1 cellular context compared by ENCODE assay signal in the genomic region with DNA sequence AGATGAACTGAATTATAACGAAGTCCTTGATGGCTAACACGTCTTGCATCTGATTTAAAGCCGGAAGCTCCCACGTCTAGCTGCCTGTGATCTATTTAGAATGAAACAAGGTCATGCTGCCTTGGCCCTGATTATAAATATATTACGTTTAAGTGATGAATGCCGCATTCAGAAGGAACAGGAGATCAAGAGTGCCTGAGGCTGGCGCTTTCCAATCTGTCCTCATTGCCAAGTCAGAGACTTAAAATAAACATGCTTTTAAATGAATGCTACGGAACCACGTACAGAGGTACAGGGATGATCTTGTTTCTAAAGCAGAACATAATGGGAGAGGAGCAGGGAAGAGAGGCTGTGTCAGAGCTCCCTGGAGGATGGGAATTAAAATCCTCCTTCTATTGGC.
TF ChIP-seq lines count a peak whose summit lies in the region.

No MANE protein-coding gene starts in this region.

TF ChIP-seq in HEK293, 187 proteins besides CTCF, POLR2A, EP300 and RAD21 (continued from another document):
- TF ChIP-seq ZFP37 (tag by site-specific recombination; IDR thresholded peaks at IDR 0.05), result no peak
- TF ChIP-seq TCF7L2 (IDR thresholded peaks at IDR 0.05; ENCODE audit: borderline replicate concordance, low read depth, low read length), result peak; percentile 67; the same call in 1 of the 2 replicates
- no peak for TF ChIP-seq ZNF223 (tag by site-specific recombination; IDR thresholded peaks at IDR 0.05)
- TF ChIP-seq REST (tag by site-specific recombination; IDR thresholded peaks at IDR 0.05), result no peak
- TF ChIP-seq KLF17 (tag by site-specific recombination; IDR thresholded peaks at IDR 0.05), result no peak
- no peak for TF ChIP-seq ZNF239 (tag by site-specific recombination; IDR thresholded peaks at IDR 0.05)
- TF ChIP-seq, protein P1, sequence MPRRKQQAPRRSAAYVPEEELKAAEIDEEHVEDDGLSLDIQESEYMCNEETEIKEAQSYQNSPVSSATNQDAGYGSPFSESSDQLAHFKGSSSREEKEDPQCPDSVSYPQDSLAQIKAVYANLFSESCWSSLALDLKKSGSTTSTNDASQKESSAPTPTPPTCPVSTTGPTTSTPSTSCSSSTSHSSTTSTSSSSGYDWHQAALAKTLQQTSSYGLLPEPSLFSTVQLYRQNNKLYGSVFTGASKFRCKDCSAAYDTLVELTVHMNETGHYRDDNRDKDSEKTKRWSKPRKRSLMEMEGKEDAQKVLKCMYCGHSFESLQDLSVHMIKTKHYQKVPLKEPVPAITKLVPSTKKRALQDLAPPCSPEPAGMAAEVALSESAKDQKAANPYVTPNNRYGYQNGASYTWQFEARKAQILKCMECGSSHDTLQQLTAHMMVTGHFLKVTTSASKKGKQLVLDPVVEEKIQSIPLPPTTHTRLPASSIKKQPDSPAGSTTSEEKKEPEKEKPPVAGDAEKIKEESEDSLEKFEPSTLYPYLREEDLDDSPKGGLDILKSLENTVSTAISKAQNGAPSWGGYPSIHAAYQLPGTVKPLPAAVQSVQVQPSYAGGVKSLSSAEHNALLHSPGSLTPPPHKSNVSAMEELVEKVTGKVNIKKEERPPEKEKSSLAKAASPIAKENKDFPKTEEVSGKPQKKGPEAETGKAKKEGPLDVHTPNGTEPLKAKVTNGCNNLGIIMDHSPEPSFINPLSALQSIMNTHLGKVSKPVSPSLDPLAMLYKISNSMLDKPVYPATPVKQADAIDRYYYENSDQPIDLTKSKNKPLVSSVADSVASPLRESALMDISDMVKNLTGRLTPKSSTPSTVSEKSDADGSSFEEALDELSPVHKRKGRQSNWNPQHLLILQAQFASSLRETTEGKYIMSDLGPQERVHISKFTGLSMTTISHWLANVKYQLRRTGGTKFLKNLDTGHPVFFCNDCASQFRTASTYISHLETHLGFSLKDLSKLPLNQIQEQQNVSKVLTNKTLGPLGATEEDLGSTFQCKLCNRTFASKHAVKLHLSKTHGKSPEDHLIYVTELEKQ (tag by site-specific recombination; IDR thresholded peaks at IDR 0.05; ENCODE audit: borderline replicate concordance), result no peak
- no peak for TF ChIP-seq ZNF449 (tag by site-specific recombination; IDR thresholded peaks at IDR 0.05)
- TF ChIP-seq ZNF488 (tag by site-specific recombination; IDR thresholded peaks at IDR 0.05), result no peak
- no peak for TF ChIP-seq ZNF391 (tag by site-specific recombination; IDR thresholded peaks at IDR 0.05; ENCODE audit: borderline replicate concordance, low read depth)
- no peak for TF ChIP-seq ZBTB1 (tag by site-specific recombination; IDR thresholded peaks at IDR 0.05)
- TF ChIP-seq BCL11B (tag by site-specific recombination; IDR thresholded peaks at IDR 0.05; ENCODE audit: low read depth), result no peak
- no peak for TF ChIP-seq ZNF548 (tag by site-specific recombination; IDR thresholded peaks at IDR 0.05)
- no peak for TF ChIP-seq MYNN (tag by site-specific recombination; IDR thresholded peaks at IDR 0.05; ENCODE audit: borderline replicate concordance)
- TF ChIP-seq, protein P2, sequence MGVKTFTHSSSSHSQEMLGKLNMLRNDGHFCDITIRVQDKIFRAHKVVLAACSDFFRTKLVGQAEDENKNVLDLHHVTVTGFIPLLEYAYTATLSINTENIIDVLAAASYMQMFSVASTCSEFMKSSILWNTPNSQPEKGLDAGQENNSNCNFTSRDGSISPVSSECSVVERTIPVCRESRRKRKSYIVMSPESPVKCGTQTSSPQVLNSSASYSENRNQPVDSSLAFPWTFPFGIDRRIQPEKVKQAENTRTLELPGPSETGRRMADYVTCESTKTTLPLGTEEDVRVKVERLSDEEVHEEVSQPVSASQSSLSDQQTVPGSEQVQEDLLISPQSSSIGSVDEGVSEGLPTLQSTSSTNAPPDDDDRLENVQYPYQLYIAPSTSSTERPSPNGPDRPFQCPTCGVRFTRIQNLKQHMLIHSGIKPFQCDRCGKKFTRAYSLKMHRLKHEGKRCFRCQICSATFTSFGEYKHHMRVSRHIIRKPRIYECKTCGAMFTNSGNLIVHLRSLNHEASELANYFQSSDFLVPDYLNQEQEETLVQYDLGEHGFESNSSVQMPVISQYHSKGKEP (tag by site-specific recombination; IDR thresholded peaks at IDR 0.05), result 0 out of 2 replicates have a peak, but pooled peaks have one; percentile 45
- TF ChIP-seq ZBTB10 (tag by site-specific recombination; IDR thresholded peaks at IDR 0.05), result no peak
- TF ChIP-seq, protein P3, sequence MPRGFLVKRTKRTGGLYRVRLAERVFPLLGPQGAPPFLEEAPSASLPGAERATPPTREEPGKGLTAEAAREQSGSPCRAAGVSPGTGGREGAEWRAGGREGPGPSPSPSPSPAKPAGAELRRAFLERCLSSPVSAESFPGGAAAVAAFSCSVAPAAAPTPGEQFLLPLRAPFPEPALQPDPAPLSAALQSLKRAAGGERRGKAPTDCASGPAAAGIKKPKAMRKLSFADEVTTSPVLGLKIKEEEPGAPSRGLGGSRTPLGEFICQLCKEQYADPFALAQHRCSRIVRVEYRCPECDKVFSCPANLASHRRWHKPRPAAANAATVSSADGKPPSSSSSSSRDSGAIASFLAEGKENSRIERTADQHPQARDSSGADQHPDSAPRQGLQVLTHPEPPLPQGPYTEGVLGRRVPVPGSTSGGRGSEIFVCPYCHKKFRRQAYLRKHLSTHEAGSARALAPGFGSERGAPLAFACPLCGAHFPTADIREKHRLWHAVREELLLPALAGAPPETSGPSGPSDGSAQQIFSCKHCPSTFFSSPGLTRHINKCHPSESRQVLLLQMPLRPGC (tag by site-specific recombination; IDR thresholded peaks at IDR 0.05), result no peak
- TF ChIP-seq, protein P4, sequence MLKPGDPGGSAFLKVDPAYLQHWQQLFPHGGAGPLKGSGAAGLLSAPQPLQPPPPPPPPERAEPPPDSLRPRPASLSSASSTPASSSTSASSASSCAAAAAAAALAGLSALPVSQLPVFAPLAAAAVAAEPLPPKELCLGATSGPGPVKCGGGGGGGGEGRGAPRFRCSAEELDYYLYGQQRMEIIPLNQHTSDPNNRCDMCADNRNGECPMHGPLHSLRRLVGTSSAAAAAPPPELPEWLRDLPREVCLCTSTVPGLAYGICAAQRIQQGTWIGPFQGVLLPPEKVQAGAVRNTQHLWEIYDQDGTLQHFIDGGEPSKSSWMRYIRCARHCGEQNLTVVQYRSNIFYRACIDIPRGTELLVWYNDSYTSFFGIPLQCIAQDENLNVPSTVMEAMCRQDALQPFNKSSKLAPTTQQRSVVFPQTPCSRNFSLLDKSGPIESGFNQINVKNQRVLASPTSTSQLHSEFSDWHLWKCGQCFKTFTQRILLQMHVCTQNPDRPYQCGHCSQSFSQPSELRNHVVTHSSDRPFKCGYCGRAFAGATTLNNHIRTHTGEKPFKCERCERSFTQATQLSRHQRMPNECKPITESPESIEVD (tag by site-specific recombination; IDR thresholded peaks at IDR 0.05), result no peak
- 0 out of 2 replicates have a peak, but pooled peaks have one; percentile 29 for TF ChIP-seq GFI1B (tag by site-specific recombination; IDR thresholded peaks at IDR 0.05)
- no peak for TF ChIP-seq ZNF48 (tag by site-specific recombination; IDR thresholded peaks at IDR 0.05)
- no peak for TF ChIP-seq ZNF404 (tag by site-specific recombination; IDR thresholded peaks at IDR 0.05)
- peak; percentile 58 for TF ChIP-seq OSR2 (tag by site-specific recombination; IDR thresholded peaks at IDR 0.05)
- no peak for TF ChIP-seq ZFP69B (tag by site-specific recombination; IDR thresholded peaks at IDR 0.05)
- no peak for TF ChIP-seq ZNF658 (tag by site-specific recombination; IDR thresholded peaks at IDR 0.05)
- no peak for TF ChIP-seq ZNF426 (tag by site-specific recombination; IDR thresholded peaks at IDR 0.05)
- no peak for TF ChIP-seq ZNF114 (tag by site-specific recombination; IDR thresholded peaks at IDR 0.05)
- no peak for TF ChIP-seq SP2 (tag by site-specific recombination; IDR thresholded peaks at IDR 0.05)
- TF ChIP-seq, protein P5, sequence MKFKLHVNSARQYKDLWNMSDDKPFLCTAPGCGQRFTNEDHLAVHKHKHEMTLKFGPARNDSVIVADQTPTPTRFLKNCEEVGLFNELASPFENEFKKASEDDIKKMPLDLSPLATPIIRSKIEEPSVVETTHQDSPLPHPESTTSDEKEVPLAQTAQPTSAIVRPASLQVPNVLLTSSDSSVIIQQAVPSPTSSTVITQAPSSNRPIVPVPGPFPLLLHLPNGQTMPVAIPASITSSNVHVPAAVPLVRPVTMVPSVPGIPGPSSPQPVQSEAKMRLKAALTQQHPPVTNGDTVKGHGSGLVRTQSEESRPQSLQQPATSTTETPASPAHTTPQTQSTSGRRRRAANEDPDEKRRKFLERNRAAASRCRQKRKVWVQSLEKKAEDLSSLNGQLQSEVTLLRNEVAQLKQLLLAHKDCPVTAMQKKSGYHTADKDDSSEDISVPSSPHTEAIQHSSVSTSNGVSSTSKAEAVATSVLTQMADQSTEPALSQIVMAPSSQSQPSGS (tag by site-specific recombination; IDR thresholded peaks at IDR 0.05; ENCODE audit: low read depth), result no peak
- no peak for TF ChIP-seq ZNF23 (tag by site-specific recombination; IDR thresholded peaks at IDR 0.05; ENCODE audit: borderline replicate concordance)
- no peak for TF ChIP-seq ZNF791 (tag by site-specific recombination; IDR thresholded peaks at IDR 0.05)
- no peak for TF ChIP-seq ZNF510 (tag by site-specific recombination; IDR thresholded peaks at IDR 0.05; ENCODE audit: insufficient replicate concordance)
